In the genomic region with DNA sequence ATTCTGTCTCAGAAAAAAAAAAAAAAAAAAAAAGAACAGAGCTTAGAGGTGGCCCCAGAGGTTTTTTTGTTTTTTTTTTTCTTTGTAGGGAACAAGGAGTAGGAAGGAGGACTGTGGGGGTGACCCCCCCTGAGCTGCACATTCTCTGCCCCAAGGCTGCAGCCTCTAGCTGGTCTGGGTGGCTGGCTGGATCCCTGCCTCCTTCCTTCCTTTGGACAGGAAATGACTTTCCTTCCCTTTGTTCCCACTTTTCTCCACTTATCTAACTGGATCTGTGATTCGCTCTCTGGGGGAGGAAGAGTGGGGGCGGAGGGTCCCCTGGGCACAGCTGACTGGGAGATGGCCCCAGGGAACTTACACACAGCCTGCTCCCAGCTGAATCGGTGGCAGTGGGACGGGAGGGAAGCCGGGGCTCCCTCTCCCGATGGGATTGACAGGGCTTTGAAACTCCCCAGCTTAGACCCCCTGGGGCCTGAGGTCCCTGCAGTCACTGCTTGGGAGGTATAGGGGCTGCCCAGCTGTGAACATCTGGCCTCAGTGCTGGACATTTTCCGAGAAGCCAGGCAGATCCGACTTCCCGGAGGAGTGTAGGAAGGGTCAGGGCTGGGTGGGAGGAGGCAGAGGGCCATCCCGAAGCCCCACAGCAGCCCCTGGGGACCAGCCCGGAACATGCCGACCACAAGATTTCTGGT, we compare ENCODE assay signal across 1 cellular context.
TF ChIP-seq lines count a peak whose summit lies in the region.

No MANE protein-coding gene starts in this region.

TF ChIP-seq in SK-N-SH, 30 proteins besides CTCF, POLR2A, EP300 and RAD21:
- TF ChIP-seq, protein P1, sequence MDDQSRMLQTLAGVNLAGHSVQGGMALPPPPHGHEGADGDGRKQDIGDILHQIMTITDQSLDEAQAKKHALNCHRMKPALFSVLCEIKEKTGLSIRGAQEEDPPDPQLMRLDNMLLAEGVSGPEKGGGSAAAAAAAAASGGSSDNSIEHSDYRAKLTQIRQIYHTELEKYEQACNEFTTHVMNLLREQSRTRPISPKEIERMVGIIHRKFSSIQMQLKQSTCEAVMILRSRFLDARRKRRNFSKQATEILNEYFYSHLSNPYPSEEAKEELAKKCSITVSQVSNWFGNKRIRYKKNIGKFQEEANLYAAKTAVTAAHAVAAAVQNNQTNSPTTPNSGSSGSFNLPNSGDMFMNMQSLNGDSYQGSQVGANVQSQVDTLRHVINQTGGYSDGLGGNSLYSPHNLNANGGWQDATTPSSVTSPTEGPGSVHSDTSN (IDR thresholded peaks at IDR 0.05) = 0 out of 2 replicates have a peak, but pooled peaks have one; percentile 12
- no peak for TF ChIP-seq RFX5 (IDR thresholded peaks at IDR 0.05; ENCODE audit: low read length)
- 0 out of 2 replicates have a peak, but pooled peaks have one; percentile 12 for TF ChIP-seq JUND (IDR thresholded peaks at IDR 0.05)
- peak; percentile 69 for TF ChIP-seq GATA2 (CRISPR knock-in tag; IDR thresholded peaks at IDR 0.05)
- no peak for TF ChIP-seq MEF2A (IDR thresholded peaks at IDR 0.05; ENCODE audit: borderline replicate concordance, low read depth)
- TF ChIP-seq TCF12 (IDR thresholded peaks at IDR 0.05) = peak; percentile 53; the same call in 1 of the 2 replicates
- peak; percentile 50; the same call in 1 of the 2 replicates for TF ChIP-seq SIN3A (IDR thresholded peaks at IDR 0.05; ENCODE audit: borderline replicate concordance, low read depth, low read length)
- 0 out of 2 replicates have a peak, but pooled peaks have one; percentile 12 for TF ChIP-seq RCOR1 (IDR thresholded peaks at IDR 0.05; ENCODE audit: low read length)
- TF ChIP-seq NFIC (IDR thresholded peaks at IDR 0.05; ENCODE audit: borderline replicate concordance) = peak; percentile 33
- no peak for TF ChIP-seq EZH2phosphoT487 (IDR thresholded peaks at IDR 0.05; ENCODE audit: borderline replicate concordance, low read depth)
- TF ChIP-seq YY1 (IDR thresholded peaks at IDR 0.05; ENCODE audit: low read depth) = no peak
- TF ChIP-seq, protein P2, sequence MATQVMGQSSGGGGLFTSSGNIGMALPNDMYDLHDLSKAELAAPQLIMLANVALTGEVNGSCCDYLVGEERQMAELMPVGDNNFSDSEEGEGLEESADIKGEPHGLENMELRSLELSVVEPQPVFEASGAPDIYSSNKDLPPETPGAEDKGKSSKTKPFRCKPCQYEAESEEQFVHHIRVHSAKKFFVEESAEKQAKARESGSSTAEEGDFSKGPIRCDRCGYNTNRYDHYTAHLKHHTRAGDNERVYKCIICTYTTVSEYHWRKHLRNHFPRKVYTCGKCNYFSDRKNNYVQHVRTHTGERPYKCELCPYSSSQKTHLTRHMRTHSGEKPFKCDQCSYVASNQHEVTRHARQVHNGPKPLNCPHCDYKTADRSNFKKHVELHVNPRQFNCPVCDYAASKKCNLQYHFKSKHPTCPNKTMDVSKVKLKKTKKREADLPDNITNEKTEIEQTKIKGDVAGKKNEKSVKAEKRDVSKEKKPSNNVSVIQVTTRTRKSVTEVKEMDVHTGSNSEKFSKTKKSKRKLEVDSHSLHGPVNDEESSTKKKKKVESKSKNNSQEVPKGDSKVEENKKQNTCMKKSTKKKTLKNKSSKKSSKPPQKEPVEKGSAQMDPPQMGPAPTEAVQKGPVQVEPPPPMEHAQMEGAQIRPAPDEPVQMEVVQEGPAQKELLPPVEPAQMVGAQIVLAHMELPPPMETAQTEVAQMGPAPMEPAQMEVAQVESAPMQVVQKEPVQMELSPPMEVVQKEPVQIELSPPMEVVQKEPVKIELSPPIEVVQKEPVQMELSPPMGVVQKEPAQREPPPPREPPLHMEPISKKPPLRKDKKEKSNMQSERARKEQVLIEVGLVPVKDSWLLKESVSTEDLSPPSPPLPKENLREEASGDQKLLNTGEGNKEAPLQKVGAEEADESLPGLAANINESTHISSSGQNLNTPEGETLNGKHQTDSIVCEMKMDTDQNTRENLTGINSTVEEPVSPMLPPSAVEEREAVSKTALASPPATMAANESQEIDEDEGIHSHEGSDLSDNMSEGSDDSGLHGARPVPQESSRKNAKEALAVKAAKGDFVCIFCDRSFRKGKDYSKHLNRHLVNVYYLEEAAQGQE (IDR thresholded peaks at IDR 0.05; ENCODE audit: low read depth, low read length) = peak; percentile 22; the same call in 1 of the 2 replicates
TF ChIP-seq in SK-N-SH: peak in this region for 8.
